ENCODE assay signal across 25 cellular contexts in the genomic region with DNA sequence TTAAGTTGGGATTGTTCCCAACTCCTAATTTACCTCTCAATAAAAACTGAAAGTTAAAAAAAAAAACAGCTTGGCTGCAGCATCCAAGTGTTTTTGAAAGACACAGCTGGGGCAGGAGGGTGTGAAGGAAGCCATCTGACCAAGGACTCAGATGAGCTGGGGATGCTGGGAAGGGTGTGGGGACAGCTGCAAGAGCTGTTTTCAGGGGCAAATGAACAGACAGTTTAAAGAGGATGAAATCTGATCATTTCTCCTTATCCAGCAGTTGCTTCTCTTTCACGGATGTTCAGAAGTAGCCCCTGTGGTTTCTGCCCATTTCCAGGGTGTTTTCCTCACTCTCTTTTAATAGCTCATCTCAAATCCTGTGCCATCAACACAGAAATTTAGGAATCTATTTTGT.
"Had no signal": no experiment of that assay in that cellular context is flagged by ENCODE, and none has a peak within 500 bp of the region (broad histone marks: within the 10 kb centered on the region; RNA-seq: fewer than 3 reads in every experiment).

No MANE protein-coding gene starts in this region.

- H3K36me3 ChIP-seq: adrenal gland, ascending aorta, cardiac muscle cell, ovary, right lobe of liver, upper lobe of left lung, vagina had no signal

- H3K4me1 ChIP-seq: adrenal gland, ascending aorta, right lobe of liver, upper lobe of left lung, vagina had no signal

- H3K4me3 ChIP-seq: adrenal gland, ascending aorta, cardiac muscle cell, coronary artery, dorsolateral prefrontal cortex, ovary, right lobe of liver, skin epidermis, upper lobe of left lung, vagina had no signal

- H3K27ac ChIP-seq: adrenal gland, ascending aorta, cardiac muscle cell, coronary artery, dorsolateral prefrontal cortex, ovary, right lobe of liver, skin epidermis, upper lobe of left lung, vagina had no signal

- H3K27me3 ChIP-seq: ascending aorta, ovary, right lobe of liver, upper lobe of left lung, vagina had no signal

- DNase-seq: activated CD4-positive, alpha-beta memory T cell treated with anti-CD3 and anti-CD28 coated beads for 36 hours; activated CD4-positive, alpha-beta T cell treated with anti-CD3 and anti-CD28 coated beads, Interleukin-2, amount 10 ng/mL, durations not matched to agents 24 days and 14 days; activated CD4-positive, CD25-positive, alpha-beta regulatory T cell treated with anti-CD3 and anti-CD28 coated beads, Interleukin-2, amount 50 U/mL, for 72 hours; activated CD8-positive, alpha-beta memory T cell treated with anti-CD3 and anti-CD28 coated beads, Interleukin-2, amount 50 U/mL, for 4 hours; activated effector memory CD4-positive, alpha-beta T cell treated with anti-CD3 and anti-CD28 coated beads, Interleukin-2, amount 50 U/mL, for 16 hours; activated naive CD4-positive, alpha-beta T cell treated with anti-CD3 and anti-CD28 coated beads for 36 hours; activated naive CD8-positive, alpha-beta T cell treated with anti-CD3 and anti-CD28 coated beads for 36 hours; activated T-cell treated with anti-CD3 and anti-CD28 coated beads, Interleukin-2, amount 50 U/mL, for 1 hour; adrenal gland; cerebellar nuclear complex; dorsolateral prefrontal cortex; effector memory CD4-positive, alpha-beta T cell; glutamatergic neuron; left ventricle myocardium superior; naive thymus-derived CD4-positive, alpha-beta T cell; ovary; right lobe of liver; stimulated activated CD4-positive, alpha-beta T cell treated with anti-CD3 and anti-CD28 coated beads, Interleukin-12 subunit alpha, Interleukin-12 subunit beta, amount 100 ng/mL, for 4 hours; stimulated activated CD4-positive, alpha-beta T cell treated with anti-CD3 and anti-CD28 coated beads, Interleukin-4, amount 100 ng/mL, for 1 hour; upper lobe of left lung had no signal

- H3K9me3 ChIP-seq: adrenal gland, ascending aorta, right lobe of liver, upper lobe of left lung, vagina had no signal
